15 cellular contexts compared by ENCODE assay signal in genomic region chr4:144003219-144003618, GRCh38. TPM values are rescaled to one million over a fixed set of nuclear protein-coding genes. Genes with fewer than 3 reads are reported as not detected.
"Had no signal": no experiment of that assay in that cellular context is flagged by ENCODE, and none has a peak within 500 bp of the region (broad histone marks: within the 10 kb centered on the region; RNA-seq: fewer than 3 reads in every experiment).

No MANE protein-coding gene starts in this region.

RNA-seq across cellular contexts. Expression of gene GYPB, which starts 16.0 kb away (rescaled TPM):
- total RNA-seq: activated CD4-positive, alpha-beta memory T cell treated with anti-CD3 and anti-CD28 coated beads, Interleukin-2, amount 10 ng/mL, durations not matched to agents 7 days and 5 days; activated CD4-positive, alpha-beta T cell treated with anti-CD3 and anti-CD28 coated beads for 36 hours; activated CD4-positive, alpha-beta T cell treated with anti-CD3 and anti-CD28 coated beads, Interleukin-2, amount 10 ng/mL, durations not matched to agents 7 days and 5 days; activated CD8-positive, alpha-beta T cell treated with anti-CD3 and anti-CD28 coated beads, Interleukin-2, amount 10 ng/mL, durations not matched to agents 7 days and 5 days; activated T-helper 2 cell treated with anti-CD3 and anti-CD28 coated beads, Interferon-gamma antibody, Interleukin-2, Interleukin-4, amounts not matched to agents 10 μg/mL and 5 μg/mL and 100 μg/mL, durations not matched to agents 14 hours and 24 hours and 36 hours; ascending aorta; bronchial epithelial cell; cardiac muscle cell; chondrocyte; T-cell; T-helper 1 cell treated with Interleukin-12 subunit alpha and Interleukin-12 subunit beta and Interleukin-4 antibody, amounts not matched to agents 30 ng/mL and 1 ng/mL, for 36 hours; T-helper 17 cell; T-helper 2 cell treated with Interferon-gamma antibody and Interleukin-4, amounts not matched to agents 100 ng/mL and 5 ng/mL, for 36 hours; WTC11 had no signal
- polyA plus RNA-seq: adipose tissue had no signal
